9 cellular contexts compared by ENCODE assay signal in the genomic region with DNA sequence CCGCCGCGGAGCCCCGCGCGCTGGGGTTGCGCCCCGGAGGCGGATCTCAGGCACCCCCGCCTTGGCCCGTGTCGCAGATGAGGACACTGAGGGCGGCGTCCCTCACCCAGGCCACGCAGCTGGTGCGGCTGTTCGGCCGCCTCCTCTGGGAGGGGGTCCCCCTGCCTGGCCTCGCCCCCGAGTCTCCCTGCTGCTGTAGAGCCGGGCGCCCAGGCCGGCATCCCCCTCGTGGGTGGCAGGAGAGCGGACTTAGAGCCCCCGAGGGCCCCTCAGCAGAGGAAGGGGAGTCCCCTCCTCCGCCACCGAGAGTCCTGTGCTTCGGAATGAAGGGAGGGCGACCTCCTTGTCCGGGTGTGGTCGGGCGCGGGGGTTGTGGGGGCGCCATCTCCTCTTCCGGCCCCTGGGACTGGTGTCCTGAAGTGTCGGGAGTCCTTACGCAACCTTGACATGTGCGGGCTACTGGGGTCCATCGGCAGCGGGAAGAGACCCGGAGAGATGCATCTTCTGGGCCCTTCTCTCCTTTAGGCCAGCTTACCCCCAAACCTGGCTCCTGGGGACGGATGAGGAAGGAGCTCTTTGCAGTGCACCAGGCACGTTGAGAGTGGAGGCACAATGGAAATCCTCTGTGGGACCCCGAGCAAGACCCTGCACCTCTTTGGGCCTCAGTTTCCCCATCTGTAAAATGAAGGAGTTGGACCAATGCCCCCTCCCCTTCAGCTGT. TPM values are rescaled to one million over a fixed set of nuclear protein-coding genes. Genes with fewer than 3 reads are reported as not detected.
DNase-seq lines count a peak whose midpoint lies in the region; ATAC-seq and TF ChIP-seq lines count a peak whose summit lies in the region.
"Had no signal": no experiment of that assay in that cellular context is flagged by ENCODE, and none has a peak within 500 bp of the region (broad histone marks: within the 10 kb centered on the region; RNA-seq: fewer than 3 reads in every experiment).

No MANE protein-coding gene starts in this region.

- TF ChIP-seq CTCF in AG09309 (IDR thresholded peaks at IDR 0.05; ENCODE audit: control insufficient read depth, insufficient read depth, low read depth, low read length, missing control alignments) (no peak), RWPE2 (IDR thresholded peaks at IDR 0.05; ENCODE audit: poor library complexity, severe bottlenecking) (no peak)

- H3K9me3 ChIP-seq in RWPE2 (ENCODE audit: severe bottlenecking): no peaks in the 10 kb centered on the region

- H3K4me3 ChIP-seq in AG09309 (ENCODE audit: control insufficient read depth, low read depth, low read length) (peak overlapping the region; percentile 48), RWPE2 (ENCODE audit: severe bottlenecking) (peak overlapping the region; percentile 38)

- no peak overlapping the region for H3K27ac ChIP-seq in RWPE2 (ENCODE audit: poor library complexity, severe bottlenecking)

- ATAC-seq in GM19438 (IDR thresholded peaks at IDR 0.05; ENCODE audit: low read depth, unreplicated experiment): peak; percentile 24
- peak; percentile 30 for ATAC-seq in RWPE2 (ENCODE audit: low read depth)
- ATAC-seq in GM19324 (IDR thresholded peaks at IDR 0.05; ENCODE audit: low FRiP score, unreplicated experiment): no peak

- no peaks in the 10 kb centered on the region for H3K36me3 ChIP-seq in RWPE2 (ENCODE audit: low read depth)

- H3K27me3 ChIP-seq in RWPE2 (ENCODE audit: insufficient read depth, poor library complexity, severe bottlenecking): no peaks in the 10 kb centered on the region

- DNase-seq in AG09309 (ENCODE audit: low read depth) (no peak), RWPE2 (ENCODE audit: low spot score) (no peak), ecto neural progenitor cell (ENCODE audit: low spot score) (peak; percentile 77), myocyte (ENCODE audit: low read depth) (peak; percentile 13)
- no peak for DNase-seq in activated effector memory CD4-positive, alpha-beta T cell treated with anti-CD3 and anti-CD28 coated beads, Interleukin-2, amount 50 U/mL, for 16 hours
- DNase-seq in activated CD4-positive, alpha-beta T cell treated with anti-CD3 and anti-CD28 coated beads for 48 hours: no peak

- H3K4me1 ChIP-seq in RWPE2 (ENCODE audit: insufficient read depth, poor library complexity, severe bottlenecking): no peaks in the 10 kb centered on the region

RNA-seq across cellular contexts. Expression of a gene that starts 11.7 kb away (rescaled TPM):
- 17.4 and 21.4 TPM in 2 replicates for total RNA-seq in myocyte
- 13.7 TPM for polyA plus RNA-seq in myocyte (2012)

RNA-seq across cellular contexts. Expression of a gene that starts 17.5 kb away (rescaled TPM):
- total RNA-seq in myocyte: not detected in 2 replicates
- 0.04 TPM for polyA plus RNA-seq in myocyte (2012)
- total RNA-seq: glomerular endothelial cell had no signal

Comparison
In these comparisons a context has a peak if more than half of its experiments do, and no peak if none do; other contexts are left out.
1. DNase-seq: peak in ecto neural progenitor cell (single experiment) and myocyte (single experiment); none in AG09309 (single experiment), RWPE2 (single experiment), activated effector memory CD4-positive, alpha-beta T cell treated with anti-CD3 and anti-CD28 coated beads, Interleukin-2, amount 50 U/mL, for 16 hours (single experiment) and activated CD4-positive, alpha-beta T cell treated with anti-CD3 and anti-CD28 coated beads for 48 hours (single experiment).